1 cellular context compared by ENCODE assay signal in genomic region chr3:42855547-42856380, GRCh38.
A peak's percentile ranks its signal among the peaks of the same experiment; 100 is the strongest.
TF ChIP-seq lines count a peak whose summit lies in the region.

No MANE protein-coding gene starts in this region.

TF ChIP-seq in HepG2, 621 proteins besides CTCF, POLR2A, EP300 and RAD21 (continued from another document and continues in another):
- TF ChIP-seq ZNF609 (CRISPR knock-in tag; IDR thresholded peaks at IDR 0.05; ENCODE audit: borderline replicate concordance) (peak; percentile 92), FLYWCH1 (CRISPR knock-in tag; IDR thresholded peaks at IDR 0.05) (no peak), SSRP1 (CRISPR knock-in tag; IDR thresholded peaks at IDR 0.05) (no peak), TRAFD1 (CRISPR knock-in tag; IDR thresholded peaks at IDR 0.05; ENCODE audit: borderline replicate concordance) (no peak), SOX5 (CRISPR knock-in tag; IDR thresholded peaks at IDR 0.05; ENCODE audit: borderline replicate concordance) (peak; percentile 85), MBNL3 (CRISPR knock-in tag; conservative IDR thresholded peaks at IDR 0.05) (no peak), FOSL2 (CRISPR knock-in tag; IDR thresholded peaks at IDR 0.05) (peak; percentile 78), ZKSCAN5 (CRISPR knock-in tag; IDR thresholded peaks at IDR 0.05) (peak; percentile 79), ZFP41 (CRISPR knock-in tag; IDR thresholded peaks at IDR 0.05; ENCODE audit: borderline replicate concordance) (no peak), ATF1 (CRISPR knock-in tag; IDR thresholded peaks at IDR 0.05) (peak; percentile 62), HOXD1 (CRISPR knock-in tag; IDR thresholded peaks at IDR 0.05) (peak; percentile 5; the same call in 1 of the 2 replicates), PBX2 (CRISPR knock-in tag; IDR thresholded peaks at IDR 0.05) (peak; percentile 54; the same call in 1 of the 2 replicates), CREM (IDR thresholded peaks at IDR 0.05) (peak; percentile 91), CREM (CRISPR knock-in tag; IDR thresholded peaks at IDR 0.05) (no peak), ZUFSP (CRISPR knock-in tag; IDR thresholded peaks at IDR 0.05; ENCODE audit: borderline replicate concordance) (no peak), HNF4G (IDR thresholded peaks at IDR 0.05; ENCODE audit: borderline replicate concordance, low read depth, low read length) (peak; percentile 91), HNF4G (CRISPR knock-in tag; IDR thresholded peaks at IDR 0.05; ENCODE audit: borderline replicate concordance, low read depth) (peak; percentile 90; the same call in 1 of the 2 replicates), ZBTB1 (CRISPR knock-in tag; IDR thresholded peaks at IDR 0.05; ENCODE audit: borderline replicate concordance) (no peak), HDAC2 (CRISPR knock-in tag; IDR thresholded peaks at IDR 0.05) (peak; percentile 88), ZNF207 (IDR thresholded peaks at IDR 0.05; ENCODE audit: borderline replicate concordance) (no peak), THRA (CRISPR knock-in tag; IDR thresholded peaks at IDR 0.05; ENCODE audit: borderline replicate concordance) (peak; percentile 88; the same call in 1 of the 2 replicates), ZNF124 (CRISPR knock-in tag; IDR thresholded peaks at IDR 0.05) (peak; percentile 72), SOX13 (IDR thresholded peaks at IDR 0.05) (peak; percentile 53), SOX13 (CRISPR knock-in tag; conservative IDR thresholded peaks at IDR 0.05 in 1 of 2, IDR thresholded peaks at IDR 0.05 in 1 of 2) (peak in 1 of 2 experiments; percentile 82; a peak in 2 of 4 replicates), GABPA (IDR thresholded peaks at IDR 0.05; ENCODE audit: low read depth, low read length) (no peak), GABPA (CRISPR knock-in tag; IDR thresholded peaks at IDR 0.05; ENCODE audit: low read depth) (peak; percentile 46; the same call in 1 of the 2 replicates), REST (IDR thresholded peaks at IDR 0.05; ENCODE audit: borderline replicate concordance in 1 of 2, low read depth in 1 of 2, low read length in 2 of 2) (peak in 1 of 2 experiments; percentile 38; a peak in 2 of 4 replicates), JUNB (CRISPR knock-in tag; IDR thresholded peaks at IDR 0.05; ENCODE audit: borderline replicate concordance) (peak; percentile 46; the same call in 1 of the 2 replicates), ZNF280B (CRISPR knock-in tag; IDR thresholded peaks at IDR 0.05; ENCODE audit: borderline replicate concordance) (0 out of 2 replicates have a peak, but pooled peaks have one; percentile 38), MAFK (conservative IDR thresholded peaks at IDR 0.05 in 1 of 2, IDR thresholded peaks at IDR 0.05 in 1 of 2; ENCODE audit: low read length in 2 of 2) (peak; percentile 25 to 36; a peak in 1 of 4 replicates), ZNF543 (CRISPR knock-in tag; IDR thresholded peaks at IDR 0.05) (peak; percentile 45; the same call in 1 of the 2 replicates), NR1H2 (CRISPR knock-in tag; IDR thresholded peaks at IDR 0.05; ENCODE audit: borderline replicate concordance, low read depth) (no peak), ONECUT2 (CRISPR knock-in tag; IDR thresholded peaks at IDR 0.05) (peak; percentile 71), ZNF580 (CRISPR knock-in tag; IDR thresholded peaks at IDR 0.05; ENCODE audit: borderline replicate concordance, low read depth) (peak; percentile 44; the same call in 1 of the 2 replicates), ZNF496 (CRISPR knock-in tag; IDR thresholded peaks at IDR 0.05; ENCODE audit: insufficient replicate concordance) (no peak), GATAD1 (CRISPR knock-in tag; IDR thresholded peaks at IDR 0.05) (no peak), USF2 (IDR thresholded peaks at IDR 0.05; ENCODE audit: low read depth, low read length) (no peak), USF2 (CRISPR knock-in tag; IDR thresholded peaks at IDR 0.05; ENCODE audit: borderline replicate concordance) (peak; percentile 42; the same call in 1 of the 2 replicates), ZNF83 (CRISPR knock-in tag; IDR thresholded peaks at IDR 0.05; ENCODE audit: borderline replicate concordance) (0 out of 2 replicates have a peak, but pooled peaks have one; percentile 42), JARID2 (CRISPR knock-in tag; IDR thresholded peaks at IDR 0.05; ENCODE audit: insufficient replicate concordance) (no peak)
